12 cellular contexts compared by ENCODE assay signal in the genomic region with DNA sequence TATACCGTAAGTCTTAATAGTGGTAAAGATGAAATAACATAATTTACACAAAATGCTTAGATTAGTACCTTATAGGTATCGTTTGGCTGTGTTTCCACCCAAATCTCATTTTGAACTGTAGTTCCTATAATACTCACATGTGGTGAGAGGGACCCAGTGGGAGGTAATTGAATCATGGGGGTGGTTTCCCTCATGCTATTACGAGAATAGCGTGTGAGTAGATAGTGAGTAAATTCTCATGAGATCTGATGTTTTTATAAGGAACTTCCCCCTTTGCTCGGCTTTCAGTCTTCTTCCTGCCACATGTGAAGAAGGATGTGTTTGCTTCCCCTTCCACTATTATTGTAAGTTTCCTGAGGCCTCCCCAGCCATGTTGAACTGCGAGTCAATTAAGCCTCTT.
A peak's percentile ranks its signal among the peaks of the same experiment; 100 is the strongest.
DNase-seq lines count a peak whose midpoint lies in the region; ATAC-seq lines count a peak whose summit lies in the region.
"Had no signal": no experiment of that assay in that cellular context is flagged by ENCODE, and none has a peak within 500 bp of the region (broad histone marks: within the 10 kb centered on the region; RNA-seq: fewer than 3 reads in every experiment).

No MANE protein-coding gene starts in this region.

- H3K36me3 ChIP-seq in aorta (ENCODE audit: control insufficient read depth in 1 of 2, insufficient read depth in 2 of 2, low read length in 1 of 2) (no peaks in the 10 kb centered on the region), Karpas-422 (ENCODE audit: insufficient read depth, low read length) (no peaks in the 10 kb centered on the region)
- H3K36me3 ChIP-seq: gastroesophageal sphincter had no signal

- no peaks in the 10 kb centered on the region for H4K20me1 ChIP-seq in Karpas-422 (ENCODE audit: insufficient read depth, low read depth, low read length)

- DNase-seq in OCI-M1 (lab: John Stamatoyannopoulos, UW): peak; percentile 67
- DNase-seq in lung microvascular endothelial cell (ENCODE audit: low read depth in 2 of 2): peak; percentile 8 to 81
- DNase-seq in NCI-H1092 (lab: John Stamatoyannopoulos, UW): no peak
- DNase-seq in aorta: no peak
- no peak for DNase-seq in Karpas-422
- no peak for DNase-seq in NCI-H2171 (lab: John Stamatoyannopoulos, UW)
- DNase-seq: IMR-90, T-cell had no signal

- H3K27ac ChIP-seq in aorta (ENCODE audit: low read depth in 1 of 2, low read length in 2 of 2): no peak overlapping the region
- no peak overlapping the region for H3K27ac ChIP-seq in Karpas-422 (ENCODE audit: low read length)
- H3K27ac ChIP-seq: gastroesophageal sphincter, parathyroid adenoma had no signal

- H3K4me3 ChIP-seq in aorta (ENCODE audit: low read length in 2 of 2) (no peak overlapping the region), Karpas-422 (ENCODE audit: low read length) (no peak overlapping the region)
- H3K4me3 ChIP-seq: gastroesophageal sphincter had no signal

- no peaks in the 10 kb centered on the region for H3K79me2 ChIP-seq in Karpas-422 (ENCODE audit: low read length)
- H3K79me2 ChIP-seq: parathyroid adenoma had no signal

- intact Hi-C loops in aorta (cut with DNase I): no loop called here

- H3K9me2 ChIP-seq in Karpas-422 (replicated peaks; ENCODE audit: insufficient read depth, low read length): no peaks in the 10 kb centered on the region

- 20 to 27% methylated on average over 6 of the region's 6 CpGs for WGBS in aorta, 2 donors

- H3K9me3 ChIP-seq in aorta (ENCODE audit: control insufficient read depth, low read length): no peaks in the 10 kb centered on the region
- peaks cover 9% of the 10 kb centered on the region for H3K9me3 ChIP-seq in Karpas-422 (ENCODE audit: low read length)
- H3K9me3 ChIP-seq: gastroesophageal sphincter had no signal

- no peaks in the 10 kb centered on the region for H3K4me1 ChIP-seq in aorta (ENCODE audit: control insufficient read depth in 1 of 2, insufficient read depth in 2 of 2, low read length in 2 of 2)
- H3K4me1 ChIP-seq in Karpas-422 (ENCODE audit: low read length): no peaks in the 10 kb centered on the region; the same call in 1 of the 2 replicates
- H3K4me1 ChIP-seq: gastroesophageal sphincter, parathyroid adenoma had no signal

- H3K4me2 ChIP-seq in Karpas-422 (ENCODE audit: low read depth, low read length, poor library complexity, severe bottlenecking): no peak overlapping the region

- peak; percentile 87 for ATAC-seq in GM18870 (IDR thresholded peaks at IDR 0.05; ENCODE audit: unreplicated experiment)
- peak; percentile 66 for ATAC-seq in HG02938 (IDR thresholded peaks at IDR 0.05; ENCODE audit: unreplicated experiment)
- ATAC-seq in aorta (ENCODE audit: low FRiP score): no peak
- ATAC-seq: gastroesophageal sphincter, T-cell had no signal

- no peak overlapping the region for H3K9ac ChIP-seq in Karpas-422 (ENCODE audit: low read length)
- H3K9ac ChIP-seq: parathyroid adenoma had no signal

- H3K27me3 ChIP-seq in aorta (ENCODE audit: control insufficient read depth in 1 of 2, insufficient read depth in 2 of 2, low read length in 1 of 2) (no peaks in the 10 kb centered on the region), Karpas-422 (ENCODE audit: low read length) (no peaks in the 10 kb centered on the region)
- H3K27me3 ChIP-seq: gastroesophageal sphincter had no signal

- no peak overlapping the region for H2AFZ ChIP-seq in Karpas-422 (ENCODE audit: low read length)
- H2AFZ ChIP-seq: parathyroid adenoma had no signal

Comparison
In these comparisons a context has a peak if more than half of its experiments do, and no peak if none do; other contexts are left out.
1. DNase-seq: peak in OCI-M1 (single experiment) and lung microvascular endothelial cell (2 of 2); none in NCI-H1092 (single experiment), aorta (0 of 2), Karpas-422 (single experiment) and NCI-H2171 (single experiment).